7 cellular contexts compared by ENCODE assay signal in the genomic region with DNA sequence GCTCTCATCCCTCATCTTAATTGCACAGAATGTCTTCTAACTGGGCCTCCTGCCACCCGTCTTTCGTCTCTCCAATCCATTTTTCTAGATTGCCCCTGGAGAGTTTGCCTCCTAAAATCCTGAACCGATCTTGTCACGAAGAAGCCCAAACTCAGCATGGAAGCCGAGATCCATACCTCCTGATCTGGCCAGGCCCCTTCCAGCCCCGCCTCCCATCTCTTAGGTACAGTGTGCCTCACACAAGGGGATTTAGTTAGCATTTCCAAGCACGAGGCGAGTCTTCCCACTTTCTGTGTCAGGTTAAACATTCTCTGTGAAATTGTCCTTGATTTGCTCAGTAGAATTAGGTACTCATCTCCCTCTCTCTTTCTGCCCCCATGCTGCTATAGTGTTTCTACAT.
"Had no signal": no experiment of that assay in that cellular context is flagged by ENCODE, and none has a peak within 500 bp of the region (broad histone marks: within the 10 kb centered on the region; RNA-seq: fewer than 3 reads in every experiment).

No MANE protein-coding gene starts in this region.

- H3K4me3 ChIP-seq: HAP-1, K562 had no signal

- H3K9me3 Mint-ChIP-seq: HFFc6 had no signal

- H3K9me3 ChIP-seq: HAP-1 had no signal

- H3K27ac Mint-ChIP-seq: HFFc6 had no signal

- H3K27ac ChIP-seq: HL-60 had no signal

- H3K36me3 ChIP-seq: HAP-1 had no signal

- H3K4me3 Mint-ChIP-seq: HFFc6 had no signal

- DNase-seq: GOT3, HFFc6, IMR-90, KG1 had no signal
